In the genomic region with DNA sequence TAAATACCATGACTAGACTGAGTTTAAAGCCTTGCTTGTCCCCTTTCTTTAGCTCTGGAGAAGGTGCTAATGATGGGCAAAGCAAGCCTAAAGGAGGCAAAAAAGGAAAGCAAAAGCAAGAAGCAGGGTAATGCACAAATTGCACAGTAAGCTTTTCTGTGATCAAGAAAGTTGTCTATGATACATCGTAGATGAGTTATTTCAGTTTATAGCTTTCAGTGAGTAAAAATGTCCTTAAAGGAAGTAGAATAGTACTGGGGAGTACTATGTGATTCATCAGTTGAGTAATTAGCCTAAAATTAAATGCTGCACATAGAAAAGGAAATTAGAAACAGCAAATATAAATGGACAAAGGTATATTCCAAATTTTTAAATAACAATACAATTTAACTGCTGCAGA, we compare ENCODE assay signal across 27 cellular contexts. TPM values are rescaled to one million over a fixed set of nuclear protein-coding genes. Genes with fewer than 3 reads are reported as not detected.
A peak's percentile ranks its signal among the peaks of the same experiment; 100 is the strongest.
DNase-seq lines count a peak whose midpoint lies in the region; ATAC-seq, FAIRE-seq and TF ChIP-seq lines count a peak whose summit lies in the region.
"Had no signal": no experiment of that assay in that cellular context is flagged by ENCODE, and none has a peak within 500 bp of the region (broad histone marks: within the 10 kb centered on the region; RNA-seq: fewer than 3 reads in every experiment).

No MANE protein-coding gene starts in this region.

- H3K27me3 ChIP-seq in bronchial epithelial cell (ENCODE audit: control insufficient read depth, insufficient read depth, low read length) = no peaks in the 10 kb centered on the region
- H3K27me3 ChIP-seq in mesenchymal stem cell (ENCODE audit: control insufficient read depth in 1 of 2, insufficient read depth in 1 of 2, low read length in 2 of 2) = no peaks in the 10 kb centered on the region
- no peaks in the 10 kb centered on the region for H3K27me3 ChIP-seq in H7 (ENCODE audit: control insufficient read depth, insufficient read depth, low read length)
- H3K27me3 ChIP-seq: BLaER1, body of pancreas, ovary had no signal

- no peak for FAIRE-seq in bronchial epithelial cell (lab: Jason Lieb, UNC)
- FAIRE-seq: HTR-8/SVneo had no signal

- H3K9me3 ChIP-seq in mesenchymal stem cell (ENCODE audit: control insufficient read depth, low read length) = no peaks in the 10 kb centered on the region
- H3K9me3 ChIP-seq: BLaER1, body of pancreas, HAP-1, ovary had no signal

- H3K27me3 Mint-ChIP-seq in activated CD4-positive, alpha-beta T cell treated with anti-CD3 and anti-CD28 coated beads for 36 hours = peaks cover 10% of the 10 kb centered on the region
- no peaks in the 10 kb centered on the region for H3K27me3 Mint-ChIP-seq in activated CD4-positive, alpha-beta T cell treated with anti-CD3 and anti-CD28 coated beads, Interleukin-2, amount 10 ng/mL, durations not matched to agents 24 days and 14 days
- peaks cover 12 to 14% of the 10 kb centered on the region in 2 donors for H3K27me3 Mint-ChIP-seq in effector memory CD8-positive, alpha-beta T cell

- intact Hi-C loops in activated CD4-positive, alpha-beta T cell treated with anti-CD3 and anti-CD28 coated beads for 36 hours (cut with DNase I, micrococcal nuclease) = no loop called here
- intact Hi-C loops in activated CD4-positive, alpha-beta T cell treated with anti-CD3 and anti-CD28 coated beads, Interleukin-2, amount 10 ng/mL, durations not matched to agents 24 days and 14 days (cut with micrococcal nuclease) = no loop called here

- no peak overlapping the region for H3K18ac ChIP-seq in mesenchymal stem cell (ENCODE audit: low read depth in 1 of 2, low read length in 2 of 2)

- H3K4me3 Mint-ChIP-seq in activated CD4-positive, alpha-beta T cell treated with anti-CD3 and anti-CD28 coated beads for 36 hours = no peak overlapping the region
- H3K4me3 Mint-ChIP-seq in activated CD4-positive, alpha-beta T cell treated with anti-CD3 and anti-CD28 coated beads, Interleukin-2, amount 10 ng/mL, durations not matched to agents 24 days and 14 days = no peak overlapping the region
- no peak overlapping the region for H3K4me3 Mint-ChIP-seq in effector memory CD8-positive, alpha-beta T cell
- H3K4me3 Mint-ChIP-seq: activated CD4-positive, alpha-beta memory T cell treated with anti-CD3 and anti-CD28 coated beads, Interleukin-2, amount 10 ng/mL, durations not matched to agents 7 days and 5 days; activated T-cell treated with anti-CD3 and anti-CD28 coated beads, Interleukin-2, amount 50 U/mL, for 24 hours; T-helper 1 cell treated with Interleukin-12 subunit alpha and Interleukin-12 subunit beta and Interleukin-4 antibody, amounts not matched to agents 30 μg/mL and 1 μg/mL, for 36 hours had no signal

- no peak overlapping the region for H4K8ac ChIP-seq in mesenchymal stem cell (ENCODE audit: low read length)

- H2BK12ac ChIP-seq in mesenchymal stem cell (ENCODE audit: low read length in 2 of 2) = no peak overlapping the region

- no peak overlapping the region for H3K14ac ChIP-seq in mesenchymal stem cell (ENCODE audit: low read length in 2 of 2)

- H2BK120ac ChIP-seq in mesenchymal stem cell (ENCODE audit: low read depth, low read length) = no peak overlapping the region

- DNase-seq in activated CD4-positive, alpha-beta T cell treated with anti-CD3 and anti-CD28 coated beads for 36 hours = no peak
- no peak for DNase-seq in activated CD4-positive, alpha-beta T cell treated with anti-CD3 and anti-CD28 coated beads, Interleukin-2, amount 10 ng/mL, durations not matched to agents 24 days and 14 days
- peak; percentile 51 for DNase-seq in bronchial epithelial cell (ENCODE audit: low read depth)
- no peak for DNase-seq in mesenchymal stem cell
- DNase-seq in effector memory CD8-positive, alpha-beta T cell = no peak
- DNase-seq in H7 = no peak
- no peak for DNase-seq in effector CD8-positive, alpha-beta T cell (lab: John Stamatoyannopoulos, UW)
- no peak for DNase-seq in NCI-H510A treated with DMSO at 0.1 percent for 48 hours (lab: John Stamatoyannopoulos, UW)
- DNase-seq: 8988T; activated CD4-positive, alpha-beta memory T cell treated with anti-CD3 and anti-CD28 coated beads, Interleukin-2, amount 10 ng/mL, durations not matched to agents 7 days and 5 days; activated naive CD4-positive, alpha-beta T cell treated with anti-CD3 and anti-CD28 coated beads, Interleukin-2, amount 50 U/mL, for 16 hours; activated T-cell treated with anti-CD3 and anti-CD28 coated beads, Interleukin-2, amount 50 U/mL, for 24 hours; body of pancreas; Calu3; dermis blood vessel endothelial cell; erythroblast; head of caudate nucleus; NCI-H1436 treated with DMSO at 0.1 percent for 48 hours; ovary; SHP77 treated with DMSO at 0.1 percent for 48 hours; stimulated activated CD4-positive, alpha-beta T cell treated with anti-CD3 and anti-CD28 coated beads, Interleukin-4, amount 100 ng/mL, for 4 hours; substantia nigra; WERI-Rb-1 had no signal

- no peaks in the 10 kb centered on the region for H3K4me1 ChIP-seq in mesenchymal stem cell (ENCODE audit: control insufficient read depth, insufficient read depth, low read depth, low read length)
- H3K4me1 ChIP-seq: BLaER1 had no signal

- CTCF ChIA-PET in activated CD4-positive, alpha-beta T cell treated with anti-CD3 and anti-CD28 coated beads for 36 hours (lab: Charles Lee) = no interaction called here

- no peak overlapping the region for H2BK5ac ChIP-seq in mesenchymal stem cell (ENCODE audit: low read depth, low read length, poor library complexity, severe bottlenecking)

- peak overlapping the region; percentile 37 for H3K9ac ChIP-seq in mesenchymal stem cell (ENCODE audit: low read length)
- H3K9ac ChIP-seq: BLaER1 had no signal

- no peak overlapping the region for H3K4me3 ChIP-seq in bronchial epithelial cell (ENCODE audit: low read depth, low read length)
- H3K4me3 ChIP-seq in mesenchymal stem cell (ENCODE audit: insufficient read depth in 1 of 2, low read depth in 1 of 2, low read length in 2 of 2) = peak overlapping the region in 1 of 2 experiments; percentile 57
- no peak overlapping the region for H3K4me3 ChIP-seq in H7 (ENCODE audit: insufficient read depth, low read depth, low read length)
- H3K4me3 ChIP-seq: BLaER1, body of pancreas, HAP-1, ovary had no signal

- no peaks in the 10 kb centered on the region for H3K36me3 ChIP-seq in bronchial epithelial cell (ENCODE audit: control insufficient read depth, insufficient read depth, low read length)
- no peaks in the 10 kb centered on the region for H3K36me3 ChIP-seq in mesenchymal stem cell (ENCODE audit: control insufficient read depth in 1 of 2, insufficient read depth in 2 of 2, low read depth in 1 of 2, low read length in 2 of 2)
- no peaks in the 10 kb centered on the region for H3K36me3 ChIP-seq in H7 (replicated peaks; ENCODE audit: control insufficient read depth, insufficient read depth, low read length)
- H3K36me3 ChIP-seq: BLaER1, HAP-1, ovary, WERI-Rb-1 had no signal

- H2AFZ ChIP-seq in mesenchymal stem cell (ENCODE audit: low read depth, low read length) = no peak overlapping the region

- no peaks in the 10 kb centered on the region for H3K4me1 Mint-ChIP-seq in activated CD4-positive, alpha-beta T cell treated with anti-CD3 and anti-CD28 coated beads for 36 hours
- no peaks in the 10 kb centered on the region for H3K4me1 Mint-ChIP-seq in activated CD4-positive, alpha-beta T cell treated with anti-CD3 and anti-CD28 coated beads, Interleukin-2, amount 10 ng/mL, durations not matched to agents 24 days and 14 days
- H3K4me1 Mint-ChIP-seq in effector memory CD8-positive, alpha-beta T cell (ENCODE audit: low read depth in 2 of 2) = no peaks in the 10 kb centered on the region
- H3K4me1 Mint-ChIP-seq: activated CD4-positive, alpha-beta memory T cell treated with anti-CD3 and anti-CD28 coated beads, Interleukin-2, amount 10 ng/mL, durations not matched to agents 7 days and 5 days had no signal

- no peak overlapping the region for H3K27ac ChIP-seq in mesenchymal stem cell (ENCODE audit: low read length, poor library complexity, severe bottlenecking)
- H3K27ac ChIP-seq: BLaER1, ovary, WERI-Rb-1 had no signal

- peak; percentile 23 for ATAC-seq in activated CD4-positive, alpha-beta T cell treated with anti-CD3 and anti-CD28 coated beads for 36 hours
- ATAC-seq in effector memory CD8-positive, alpha-beta T cell (replicated peaks) = no peak
- ATAC-seq: body of pancreas had no signal

- H3K79me1 ChIP-seq in mesenchymal stem cell (replicated peaks; ENCODE audit: low read length, poor library complexity, severe bottlenecking) = no peaks in the 10 kb centered on the region

- H3K4me2 ChIP-seq in mesenchymal stem cell (ENCODE audit: low read length, poor library complexity, severe bottlenecking) = no peak overlapping the region
- H3K4me2 ChIP-seq: BLaER1 had no signal

- H4K91ac ChIP-seq in mesenchymal stem cell (ENCODE audit: low read length) = no peak overlapping the region

- POLR2A ChIA-PET in activated CD4-positive, alpha-beta T cell treated with anti-CD3 and anti-CD28 coated beads for 36 hours (lab: Charles Lee) = no interaction called here

- H3K27ac Mint-ChIP-seq in activated CD4-positive, alpha-beta T cell treated with anti-CD3 and anti-CD28 coated beads for 36 hours = no peak overlapping the region
- H3K27ac Mint-ChIP-seq in activated CD4-positive, alpha-beta T cell treated with anti-CD3 and anti-CD28 coated beads, Interleukin-2, amount 10 ng/mL, durations not matched to agents 24 days and 14 days = no peak overlapping the region
- H3K27ac Mint-ChIP-seq in effector memory CD8-positive, alpha-beta T cell = no peak overlapping the region
- H3K27ac Mint-ChIP-seq: activated CD4-positive, alpha-beta memory T cell treated with anti-CD3 and anti-CD28 coated beads, Interleukin-2, amount 10 ng/mL, durations not matched to agents 7 days and 5 days; activated T-cell treated with anti-CD3 and anti-CD28 coated beads, Interleukin-2, amount 50 U/mL, for 24 hours; T-helper 1 cell treated with Interleukin-12 subunit alpha and Interleukin-12 subunit beta and Interleukin-4 antibody, amounts not matched to agents 30 μg/mL and 1 μg/mL, for 36 hours had no signal

- H3K9me3 Mint-ChIP-seq in activated CD4-positive, alpha-beta T cell treated with anti-CD3 and anti-CD28 coated beads for 36 hours (ENCODE audit: low read depth) = no peaks in the 10 kb centered on the region
- no peaks in the 10 kb centered on the region for H3K9me3 Mint-ChIP-seq in activated CD4-positive, alpha-beta T cell treated with anti-CD3 and anti-CD28 coated beads, Interleukin-2, amount 10 ng/mL, durations not matched to agents 24 days and 14 days
- no peaks in the 10 kb centered on the region for H3K9me3 Mint-ChIP-seq in effector memory CD8-positive, alpha-beta T cell
- H3K9me3 Mint-ChIP-seq: activated CD4-positive, alpha-beta memory T cell treated with anti-CD3 and anti-CD28 coated beads, Interleukin-2, amount 10 ng/mL, durations not matched to agents 7 days and 5 days; activated T-cell treated with anti-CD3 and anti-CD28 coated beads, Interleukin-2, amount 50 U/mL, for 24 hours; T-helper 1 cell treated with Interleukin-12 subunit alpha and Interleukin-12 subunit beta and Interleukin-4 antibody, amounts not matched to agents 30 μg/mL and 1 μg/mL, for 36 hours had no signal

- no peak overlapping the region for H2AK5ac ChIP-seq in mesenchymal stem cell (ENCODE audit: low read length, severe bottlenecking)

- 31% methylated on average over 1 of the region's 1 CpG for WGBS in mesenchymal stem cell

- no peak for TF ChIP-seq CTCF in bronchial epithelial cell (IDR thresholded peaks at IDR 0.05; ENCODE audit: insufficient read depth, low read length, severe bottlenecking)

- H3K4ac ChIP-seq in mesenchymal stem cell (ENCODE audit: low read depth in 1 of 2, low read length in 2 of 2) = no peak overlapping the region

- no peak overlapping the region for H3K23ac ChIP-seq in mesenchymal stem cell (ENCODE audit: low read length in 2 of 2)

- no peak overlapping the region for H2BK15ac ChIP-seq in mesenchymal stem cell (ENCODE audit: low read depth, poor library complexity, severe bottlenecking)

- H3K36me3 Mint-ChIP-seq in activated CD4-positive, alpha-beta T cell treated with anti-CD3 and anti-CD28 coated beads for 36 hours (ENCODE audit: low read depth) = no peaks in the 10 kb centered on the region
- H3K36me3 Mint-ChIP-seq in activated CD4-positive, alpha-beta T cell treated with anti-CD3 and anti-CD28 coated beads, Interleukin-2, amount 10 ng/mL, durations not matched to agents 24 days and 14 days (ENCODE audit: low read depth) = no peaks in the 10 kb centered on the region
- peaks cover 3% of the 10 kb centered on the region for H3K36me3 Mint-ChIP-seq in effector memory CD8-positive, alpha-beta T cell (ENCODE audit: insufficient read depth)

RNA-seq across cellular contexts. Expression of a gene that starts 50.2 kb away (rescaled TPM):
- total RNA-seq in activated CD4-positive, alpha-beta T cell treated with anti-CD3 and anti-CD28 coated beads for 36 hours = under 1 TPM; 0.25 to 0.47 TPM
- 0.09 TPM in 1 of 2 replicates, not detected in the other for total RNA-seq in activated CD4-positive, alpha-beta T cell treated with anti-CD3 and anti-CD28 coated beads, Interleukin-2, amount 10 ng/mL, durations not matched to agents 24 days and 14 days
- 5.8 and 10.1 TPM in 2 replicates for total RNA-seq in bronchial epithelial cell
- 76.3 TPM for polyA plus RNA-seq in mesenchymal stem cell (2013, experiment 1 of 2)
- polyA plus RNA-seq in mesenchymal stem cell (2013, experiment 2 of 2) = 76.6 TPM
- 17.2 and 24.4 TPM in 2 replicates for total RNA-seq in H7 (2014; rRNA removed; shearing (Covaris generic))
